ENCODE assay signal across 8 cellular contexts in the genomic region with DNA sequence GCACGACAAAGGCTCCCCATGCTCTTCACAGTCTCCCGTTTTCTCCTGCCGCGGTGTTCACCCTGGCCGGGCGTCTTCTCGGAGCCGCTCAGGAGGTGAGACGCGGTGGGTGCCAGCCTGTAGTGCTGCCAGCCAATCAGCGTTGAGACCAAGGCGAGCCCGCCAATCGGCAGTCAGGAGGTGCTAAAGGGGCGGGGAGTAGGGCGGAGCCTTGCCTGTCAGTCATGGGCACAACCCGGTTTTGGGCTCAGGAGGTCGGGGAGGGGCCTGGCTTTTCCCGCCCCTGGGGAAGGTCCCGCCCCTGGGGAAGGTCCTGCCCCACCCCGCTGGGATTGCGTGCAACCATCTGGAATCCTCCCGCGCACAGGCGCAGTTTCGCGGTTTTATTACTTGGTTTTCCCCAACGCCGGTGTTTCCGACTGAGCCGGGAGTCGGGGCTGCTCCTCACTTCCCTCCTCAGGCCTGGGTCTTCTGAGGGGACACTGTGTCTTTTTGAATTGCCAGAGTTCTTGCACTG. TPM values are rescaled to one million over a fixed set of nuclear protein-coding genes. Genes with fewer than 3 reads are reported as not detected.
DNase-seq lines count a peak whose midpoint lies in the region; ATAC-seq, FAIRE-seq and TF ChIP-seq lines count a peak whose summit lies in the region.

A gene (minus strand): TSS at position 92 of the 517 bp plus-strand sequence. CDS start 1,421 bp downstream, outside the sequence.

- H3K9me1 ChIP-seq in keratinocyte (ENCODE audit: control insufficient read depth, extremely low read depth, insufficient read depth, low read length): no peaks in the 10 kb centered on the region

- peak within 1 kb of the TSS; percentile 61 for H3K27ac ChIP-seq in keratinocyte (ENCODE audit: control insufficient read depth, insufficient read depth, low read length)

- H3K27me3 ChIP-seq in keratinocyte (ENCODE audit: control insufficient read depth, extremely low read depth, insufficient read depth, low read length): no peaks in the 10 kb centered on the region

- peaks cover 9% of the 10 kb centered on the region for H3K4me1 ChIP-seq in keratinocyte (ENCODE audit: control insufficient read depth, extremely low read depth, insufficient read depth, low read length)

- no peaks in the 10 kb centered on the region for H3K9me3 ChIP-seq in keratinocyte (ENCODE audit: control insufficient read depth, low read depth, low read length)

- peak within 1 kb of the TSS; percentile 63 for H3K9ac ChIP-seq in keratinocyte (ENCODE audit: control insufficient read depth, extremely low read depth, insufficient read depth, low read length)

- H4K20me1 ChIP-seq in keratinocyte (ENCODE audit: control insufficient read depth, extremely low read depth, insufficient read depth, low read length): no peaks in the 10 kb centered on the region

- H3K4me2 ChIP-seq in keratinocyte (ENCODE audit: control insufficient read depth, extremely low read depth, insufficient read depth, low read depth, low read length): peak within 1 kb of the TSS; percentile 95

- TF ChIP-seq CTCF in keratinocyte (optimal IDR thresholded peaks at IDR 0.05 in 1 of 3, IDR thresholded peaks at IDR 0.05 in 1 of 3, conservative IDR thresholded peaks at IDR 0.05 in 1 of 3; ENCODE audit: extremely low read depth in 1 of 3, insufficient read depth in 2 of 3, low read length in 3 of 3): no peak

- dilution Hi-C loops in keratinocyte (cut with MboI; ENCODE audit: extremely low pct_ligation_motif_present, low sequenced_read_pairs): no loop called here

- peak within 1 kb of the TSS in 2 of 3 experiments; percentile 52 to 56 for H3K4me3 ChIP-seq in keratinocyte (ENCODE audit: control insufficient read depth in 2 of 3, extremely low read depth in 1 of 3, insufficient read depth in 2 of 3, low read depth in 1 of 3, low read length in 3 of 3)

- peak within 1 kb of the TSS; percentile 90 for H2AFZ ChIP-seq in keratinocyte (ENCODE audit: control insufficient read depth, low read length)

- no peaks in the 10 kb centered on the region for H3K36me3 ChIP-seq in keratinocyte (ENCODE audit: control insufficient read depth in 2 of 2, extremely low read depth in 1 of 2, insufficient read depth in 2 of 2, low read length in 2 of 2)

- ATAC-seq in GM18858 (IDR thresholded peaks at IDR 0.05; ENCODE audit: unreplicated experiment): peak; percentile 84
- ATAC-seq in HG03103 (IDR thresholded peaks at IDR 0.05; ENCODE audit: low read depth, unreplicated experiment): peak; percentile 92
- ATAC-seq in activated CD4-positive, CD25-positive, alpha-beta regulatory T cell treated with anti-CD3 and anti-CD28 coated beads, Interleukin-2, amount 50 U/mL, for 24 hours: peak; percentile 96 to 97

- peak; percentile 96 for DNase-seq in 8988T
- DNase-seq in NCI-H2227 (lab: John Stamatoyannopoulos, UW; ENCODE audit: unreplicated experiment): peak; percentile 96
- DNase-seq in cerebellar cortex (ENCODE audit: low spot score): peak; percentile 97
- DNase-seq in keratinocyte (ENCODE audit: low read depth, low spot score): peak; percentile 88
- peak; percentile 96 to 99 for DNase-seq in stimulated activated CD4-positive, alpha-beta T cell treated with anti-CD3 and anti-CD28 coated beads, Interleukin-12 subunit alpha, Interleukin-12 subunit beta, amount 100 ng/mL, for 24 hours (ENCODE audit: low read depth in 2 of 2)

- peak; percentile 74 for FAIRE-seq in keratinocyte (lab: Jason Lieb, UNC)

- H3K79me2 ChIP-seq in keratinocyte (ENCODE audit: control insufficient read depth, insufficient read depth, low read length): no peaks in the 10 kb centered on the region

RNA-seq across cellular contexts. Expression of the gene that starts here (rescaled TPM):
- not detected in 3 replicates for polyA plus RNA-seq in keratinocyte
- not detected for polyA plus RNA-seq in keratinocyte (2011; ENCODE audit: low read depth)
- polyA plus RNA-seq in keratinocyte (2011; cell fraction: cytosol; rRNA removed): not detected in 2 replicates
- polyA plus RNA-seq in keratinocyte (2011; cell fraction: nucleus; rRNA removed): not detected in 2 replicates
- polyA plus RNA-seq in keratinocyte (2012; ENCODE audit: low replicate concordance): not detected in 2 replicates
- polyA minus RNA-seq in keratinocyte: not detected in 3 replicates
- not detected for polyA minus RNA-seq in keratinocyte (2011; cell fraction: cytosol; rRNA and poly(A)+ RNA removed)
- not detected in 2 replicates for polyA minus RNA-seq in keratinocyte (2011; cell fraction: nucleus; rRNA and poly(A)+ RNA removed)

Comparison
In these comparisons a context has a peak if more than half of its experiments do, and no peak if none do; other contexts are left out.
1. Peak in every context shown above with its lines: DNase-seq, ATAC-seq, H3K4me3 ChIP-seq and H3K27ac ChIP-seq.
2. Peak in DNase-seq, H3K4me3 ChIP-seq, H3K27ac ChIP-seq, H3K9ac ChIP-seq and H3K4me2 ChIP-seq in keratinocyte; RNA of the gene not detected or under 1 TPM.